Comparison of ENCODE assay signal across 8 cellular contexts in genomic region chr1:15430787-15431570, GRCh38. TPM values are rescaled to one million over a fixed set of nuclear protein-coding genes. Genes with fewer than 3 reads are reported as not detected.
DNase-seq lines count a peak whose midpoint lies in the region; ATAC-seq and TF ChIP-seq lines count a peak whose summit lies in the region.

No MANE protein-coding gene starts in this region.

- peaks cover 6% of the 10 kb centered on the region for H3K36me3 Mint-ChIP-seq in endothelial cell (ENCODE audit: low read depth, unreplicated experiment)
- peaks cover 27% of the 10 kb centered on the region for H3K36me3 Mint-ChIP-seq in stimulated activated memory B cell treated with anti-CD40 and anti-IgM and Interleukin-4, amounts not matched to agents 10 μg/mL and 1 μg/mL and 100 μg/mL, for 72 hours

- peak; percentile 94 for TF ChIP-seq CTCF in endothelial cell (IDR thresholded peaks at IDR 0.05; ENCODE audit: unreplicated experiment)

- peaks cover 8% of the 10 kb centered on the region for H3K4me1 Mint-ChIP-seq in endothelial cell (ENCODE audit: unreplicated experiment)
- H3K4me1 Mint-ChIP-seq in stimulated activated memory B cell treated with anti-CD40 and anti-IgM and Interleukin-4, amounts not matched to agents 10 μg/mL and 1 μg/mL and 100 μg/mL, for 72 hours: no peaks in the 10 kb centered on the region

- ATAC-seq in stimulated activated memory B cell treated with anti-CD40 and anti-IgM and Interleukin-4, amounts not matched to agents 10 μg/mL and 1 μg/mL and 100 μg/mL, for 72 hours: peak; percentile 78
- ATAC-seq in HG02938 (IDR thresholded peaks at IDR 0.05; ENCODE audit: unreplicated experiment): no peak

- DNase-seq in NCI-H2196 (lab: John Stamatoyannopoulos, UW; ENCODE audit: unreplicated experiment) (peak; percentile 54), NCI-H2196 treated with DMSO at 0.1 percent for 48 hours (lab: John Stamatoyannopoulos, UW; ENCODE audit: unreplicated experiment) (no peak), NCI-H1105 (lab: John Stamatoyannopoulos, UW) (peak; percentile 29), endothelial cell (ENCODE audit: low spot score) (peak; percentile 83), myocyte (ENCODE audit: low read depth) (peak; percentile 66)
- peak; percentile 30 to 68 for DNase-seq in activated CD8-positive, alpha-beta memory T cell treated with anti-CD3 and anti-CD28 coated beads for 1 hour (ENCODE audit: extremely low read depth in 1 of 2, low read depth in 1 of 2)

- no peaks in the 10 kb centered on the region for H3K9me3 Mint-ChIP-seq in endothelial cell (ENCODE audit: unreplicated experiment)
- no peaks in the 10 kb centered on the region for H3K9me3 Mint-ChIP-seq in stimulated activated memory B cell treated with anti-CD40 and anti-IgM and Interleukin-4, amounts not matched to agents 10 μg/mL and 1 μg/mL and 100 μg/mL, for 72 hours

- no peak overlapping the region for H3K27ac Mint-ChIP-seq in endothelial cell (ENCODE audit: unreplicated experiment)
- no peak overlapping the region for H3K27ac Mint-ChIP-seq in stimulated activated memory B cell treated with anti-CD40 and anti-IgM and Interleukin-4, amounts not matched to agents 10 μg/mL and 1 μg/mL and 100 μg/mL, for 72 hours

- H3K27me3 Mint-ChIP-seq in endothelial cell (ENCODE audit: unreplicated experiment): peaks cover 6% of the 10 kb centered on the region
- no peaks in the 10 kb centered on the region for H3K27me3 Mint-ChIP-seq in stimulated activated memory B cell treated with anti-CD40 and anti-IgM and Interleukin-4, amounts not matched to agents 10 μg/mL and 1 μg/mL and 100 μg/mL, for 72 hours

- H3K4me3 Mint-ChIP-seq in endothelial cell (ENCODE audit: unreplicated experiment): no peak overlapping the region
- no peak overlapping the region for H3K4me3 Mint-ChIP-seq in stimulated activated memory B cell treated with anti-CD40 and anti-IgM and Interleukin-4, amounts not matched to agents 10 μg/mL and 1 μg/mL and 100 μg/mL, for 72 hours

RNA-seq across cellular contexts. Expression of gene CTRC, which starts 7.3 kb away (rescaled TPM):
- not detected for total RNA-seq in endothelial cell (ENCODE audit: unreplicated experiment)
- 0.21 and 0.72 TPM in 2 replicates for total RNA-seq in myocyte
- polyA plus RNA-seq in myocyte (2012): 0.30 TPM

RNA-seq across cellular contexts. Expression of gene EFHD2, which starts 21.3 kb away (rescaled TPM):
- 6.6 TPM for total RNA-seq in endothelial cell (ENCODE audit: unreplicated experiment)
- 84.4 and 207 TPM in 2 replicates for total RNA-seq in myocyte
- 18.9 TPM for polyA plus RNA-seq in myocyte (2012)

RNA-seq across cellular contexts. Expression of gene CELA2A, which starts 25.6 kb away (rescaled TPM):
- total RNA-seq in endothelial cell (ENCODE audit: unreplicated experiment): not detected
- 0.57 TPM in 1 of 2 replicates, not detected in the other for total RNA-seq in myocyte
- not detected for polyA plus RNA-seq in myocyte (2012)

RNA-seq across cellular contexts. Expression of gene CELA2B, which starts 44.9 kb away (rescaled TPM):
- total RNA-seq in endothelial cell (ENCODE audit: unreplicated experiment): not detected
- total RNA-seq in myocyte: 0.78 and 3.7 TPM in 2 replicates
- 1.5 TPM for polyA plus RNA-seq in myocyte (2012)

Comparison
In these comparisons a context has a peak if more than half of its experiments do, and no peak if none do; other contexts are left out.
1. RNA of gene EFHD2, which starts 21.3 kb away (total RNA-seq): 84.4 to 207 TPM in myocyte; 6.6 TPM in endothelial cell (single experiment); every median in the first group is over 10 times any median in the second.